ENCODE assay signal across 11 cellular contexts in genomic region chr12:49946086-49946485, GRCh38. TPM values are rescaled to one million over a fixed set of nuclear protein-coding genes. Genes with fewer than 3 reads are reported as not detected.
DNase-seq lines count a peak whose midpoint lies in the region; ATAC-seq and TF ChIP-seq lines count a peak whose summit lies in the region.
"Had no signal": no experiment of that assay in that cellular context is flagged by ENCODE, and none has a peak within 500 bp of the region (broad histone marks: within the 10 kb centered on the region; RNA-seq: fewer than 3 reads in every experiment).

No MANE protein-coding gene starts in this region.

- H3K27ac ChIP-seq in H9 (ENCODE audit: insufficient read length, low read depth, low read length) (no peak overlapping the region), mucosa of rectum (ENCODE audit: low read depth in 2 of 2, low read length in 2 of 2) (peak overlapping the region; percentile 43 to 65)

- H2BK120ac ChIP-seq in H9 (ENCODE audit: low read depth, low read length, poor library complexity, severe bottlenecking), result no peak overlapping the region

- ATAC-seq in HG03196 (IDR thresholded peaks at IDR 0.05; ENCODE audit: unreplicated experiment) (no peak), HG03108 (IDR thresholded peaks at IDR 0.05; ENCODE audit: unreplicated experiment) (no peak)

- H3K14ac ChIP-seq in H9 (ENCODE audit: insufficient read depth, low read length), result no peak overlapping the region

- no CpG with 5 or more reads among the region's 9 CpGs for whole genome bisulfite sequencing in H9 (ENCODE audit: extremely low coverage, insufficient read length, low lambda C conversion rate)

- no peaks in the 10 kb centered on the region for H3K79me2 ChIP-seq in H9 (ENCODE audit: insufficient read depth, low read length)

- H2AFZ ChIP-seq in H9 (ENCODE audit: low read length), result no peak overlapping the region

- no peak overlapping the region for H2BK20ac ChIP-seq in H9 (ENCODE audit: low read depth, low read length, poor library complexity, severe bottlenecking)

- H4K20me1 ChIP-seq in H9 (ENCODE audit: control insufficient read depth, insufficient read depth, insufficient read length), result no peaks in the 10 kb centered on the region

- no peaks in the 10 kb centered on the region for H3K36me3 Mint-ChIP-seq in CD14-positive monocyte
- H3K36me3 Mint-ChIP-seq in H9 (ENCODE audit: insufficient read depth in 1 of 3, low read depth in 3 of 3), result no peaks in the 10 kb centered on the region
- H3K36me3 Mint-ChIP-seq in activated naive CD8-positive, alpha-beta T cell treated with anti-CD3 and anti-CD28 coated beads for 36 hours, result no peaks in the 10 kb centered on the region

- no peak overlapping the region for H2AK5ac ChIP-seq in H9 (ENCODE audit: insufficient read length, low read length)

- H2BK15ac ChIP-seq in H9 (ENCODE audit: low read depth, low read length), result no peak overlapping the region

- peak overlapping the region; percentile 69 for H3K4me2 ChIP-seq in H9 (ENCODE audit: insufficient read depth, insufficient read length, low read length)

- no peak overlapping the region for H2BK5ac ChIP-seq in H9 (ENCODE audit: insufficient read length, low read length)

- H4K8ac ChIP-seq in H9 (replicated peaks; ENCODE audit: insufficient read length, low read depth, low read length), result no peak overlapping the region

- peaks cover 49 to 70% (median 59%) of the 10 kb centered on the region in 3 donors for H3K27me3 Mint-ChIP-seq in CD14-positive monocyte (ENCODE audit: low read depth in 3 of 3)
- H3K27me3 Mint-ChIP-seq in H9 (ENCODE audit: low read depth), result peaks cover 27% of the 10 kb centered on the region
- H3K27me3 Mint-ChIP-seq in activated naive CD8-positive, alpha-beta T cell treated with anti-CD3 and anti-CD28 coated beads for 36 hours, result no peaks in the 10 kb centered on the region

- no peak overlapping the region for H3K4ac ChIP-seq in H9 (ENCODE audit: low read depth, low read length)

- H3K18ac ChIP-seq in H9 (ENCODE audit: insufficient read length, low read depth, low read length), result no peak overlapping the region

- peak overlapping the region in 1 of 2 donors; percentile 51 for H3K4me3 ChIP-seq in mucosa of rectum (ENCODE audit: low read length in 2 of 2)

- intact Hi-C loops in CD14-positive monocyte (cut with micrococcal nuclease), result no loop called here

- H3K9ac ChIP-seq in H9 (ENCODE audit: extremely low read depth, insufficient read length, low read length), result no peak overlapping the region
- peak overlapping the region in 1 of 2 donors; percentile 46 for H3K9ac ChIP-seq in mucosa of rectum (ENCODE audit: low read depth in 1 of 2, low read length in 2 of 2)

- H4K5ac ChIP-seq in H9 (ENCODE audit: insufficient read length, low read depth, low read length), result no peak overlapping the region

- H3K27ac Mint-ChIP-seq in CD14-positive monocyte (no peak overlapping the region), H9 (peak overlapping the region in 1 of 3 experiments; percentile 71; a peak in 2 of 7 replicates)
- peak overlapping the region; percentile 46 for H3K27ac Mint-ChIP-seq in activated naive CD8-positive, alpha-beta T cell treated with anti-CD3 and anti-CD28 coated beads for 36 hours

- peaks cover 50% of the 10 kb centered on the region for H3K4me1 Mint-ChIP-seq in CD14-positive monocyte
- peaks cover 41 to 60% of the 10 kb centered on the region in 2 experiments for H3K4me1 Mint-ChIP-seq in H9
- peaks cover 18% of the 10 kb centered on the region for H3K4me1 Mint-ChIP-seq in activated naive CD8-positive, alpha-beta T cell treated with anti-CD3 and anti-CD28 coated beads for 36 hours

- H3K23ac ChIP-seq in H9 (ENCODE audit: insufficient read length, low read depth, low read length), result no peak overlapping the region

- H3K27me3 ChIP-seq in H9 (ENCODE audit: insufficient read depth, low read length), result no peaks in the 10 kb centered on the region
- H3K27me3 ChIP-seq in mucosa of rectum (ENCODE audit: control insufficient read depth in 2 of 2, insufficient read depth in 2 of 2, low read length in 2 of 2), result no peaks in the 10 kb centered on the region

- peaks cover 5% of the 10 kb centered on the region for H3K23me2 ChIP-seq in H9 (ENCODE audit: insufficient read length, low read depth, low read length, poor library complexity, severe bottlenecking)

- H3K9me3 Mint-ChIP-seq in CD14-positive monocyte, result peaks cover 0 to 2% (median 0%) of the 10 kb centered on the region in 7 donors
- H3K9me3 Mint-ChIP-seq in H9, result no peaks in the 10 kb centered on the region
- no peaks in the 10 kb centered on the region for H3K9me3 Mint-ChIP-seq in activated naive CD8-positive, alpha-beta T cell treated with anti-CD3 and anti-CD28 coated beads for 36 hours

- no peak overlapping the region for H2BK12ac ChIP-seq in H9 (ENCODE audit: insufficient read length, low read depth, low read length)

- H4K91ac ChIP-seq in H9 (ENCODE audit: insufficient read length, low read depth, low read length), result no peak overlapping the region

- no peak overlapping the region for H3K56ac ChIP-seq in H9 (ENCODE audit: insufficient read length, low read depth, low read length)

- H3K4me1 ChIP-seq in H9 (ENCODE audit: insufficient read depth, low read length), result no peaks in the 10 kb centered on the region; the same call in 1 of the 2 replicates
- H3K4me1 ChIP-seq in mucosa of rectum (ENCODE audit: control insufficient read depth in 2 of 2, insufficient read depth in 2 of 2, low read length in 2 of 2), result peaks cover 7 to 28% of the 10 kb centered on the region in 2 donors

- no peak overlapping the region for H3T11ph ChIP-seq in H9 (ENCODE audit: low read length)

- TF ChIP-seq CTCF in CD14-positive monocyte (IDR thresholded peaks at IDR 0.05) (no peak), H9 (conservative IDR thresholded peaks at IDR 0.05) (no peak)

- H3K79me1 ChIP-seq in H9 (ENCODE audit: insufficient read depth, low read depth, low read length, poor library complexity, severe bottlenecking), result no peaks in the 10 kb centered on the region

- H3K36me3 ChIP-seq in mucosa of rectum (ENCODE audit: control insufficient read depth in 2 of 2, insufficient read depth in 2 of 2, low read length in 2 of 2), result no peaks in the 10 kb centered on the region

- DNase-seq in CD14-positive monocyte (ENCODE audit: low spot score) (peak; percentile 4), H9 (no peak), NCI-H1092 treated with DMSO at 0.1 percent for 48 hours (lab: John Stamatoyannopoulos, UW) (no peak), kidney tubule cell (ENCODE audit: low spot score) (no peak)
- DNase-seq in activated naive CD8-positive, alpha-beta T cell treated with anti-CD3 and anti-CD28 coated beads for 36 hours, result no peak
- DNase-seq: NCI-H446 had no signal

- peak overlapping the region in 1 of 2 donors; percentile 92 for H3K4me3 Mint-ChIP-seq in CD14-positive monocyte
- peak overlapping the region; percentile 47 to 56; a peak in 2 of 5 replicates for H3K4me3 Mint-ChIP-seq in H9
- no peak overlapping the region for H3K4me3 Mint-ChIP-seq in activated naive CD8-positive, alpha-beta T cell treated with anti-CD3 and anti-CD28 coated beads for 36 hours

- H3K9me3 ChIP-seq in H9 (ENCODE audit: control insufficient read depth, low read depth, low read length) (no peaks in the 10 kb centered on the region), mucosa of rectum (ENCODE audit: control insufficient read depth in 2 of 2, low read length in 2 of 2) (no peaks in the 10 kb centered on the region)

RNA-seq across cellular contexts. Expression of gene AQP2, which starts 4.5 kb away (rescaled TPM):
- not detected for polyA plus RNA-seq in CD14-positive monocyte
- total RNA-seq in H9 (2021), result not detected in 2 replicates
- not detected for total RNA-seq in activated naive CD8-positive, alpha-beta T cell treated with anti-CD3 and anti-CD28 coated beads for 36 hours
- total RNA-seq: M059J, Right ventricle myocardium superior had no signal

RNA-seq across cellular contexts. Expression of gene AQP5, which starts 15.6 kb away (rescaled TPM):
- not detected for polyA plus RNA-seq in CD14-positive monocyte
- total RNA-seq in H9 (2021), result 2.5 and 2.8 TPM in 2 replicates
- total RNA-seq in activated naive CD8-positive, alpha-beta T cell treated with anti-CD3 and anti-CD28 coated beads for 36 hours, result not detected

RNA-seq across cellular contexts. Expression of gene AQP6, which starts 26.7 kb away (rescaled TPM):
- polyA plus RNA-seq in CD14-positive monocyte, result not detected
- 0.09 and 0.11 TPM in 2 replicates for total RNA-seq in H9 (2021)
- total RNA-seq in activated naive CD8-positive, alpha-beta T cell treated with anti-CD3 and anti-CD28 coated beads for 36 hours, result not detected
- total RNA-seq: M059J, Right ventricle myocardium superior had no signal

RNA-seq across cellular contexts. Expression of gene FAIM2, which starts 42.4 kb away (rescaled TPM):
- not detected for polyA plus RNA-seq in CD14-positive monocyte
- total RNA-seq in H9 (2021), result 0.22 and 0.42 TPM in 2 replicates
- total RNA-seq in activated naive CD8-positive, alpha-beta T cell treated with anti-CD3 and anti-CD28 coated beads for 36 hours, result under 1 TPM; 0.08 to 0.60 TPM
